In genomic region chr6:34239240-34239825, GRCh38 we compare ENCODE assay signal across 1 cellular context.
TF ChIP-seq lines count a peak whose summit lies in the region.

No MANE protein-coding gene starts in this region.

TF ChIP-seq in H1, 55 proteins besides CTCF, POLR2A, EP300 and RAD21 (continued from another document):
- TF ChIP-seq NANOG (IDR thresholded peaks at IDR 0.05; ENCODE audit: insufficient read depth, low read depth, low read length, poor library complexity, severe bottlenecking) (no peak), MAX (IDR thresholded peaks at IDR 0.05) (no peak), GABPA (IDR thresholded peaks at IDR 0.05; ENCODE audit: borderline replicate concordance, insufficient read depth, low read length) (no peak), PHF8 (conservative IDR thresholded peaks at IDR 0.05; ENCODE audit: low read depth, low read length) (no peak), CBX8 (IDR thresholded peaks at IDR 0.05; ENCODE audit: borderline replicate concordance, low read depth, low read length) (no peak), RFX5 (IDR thresholded peaks at IDR 0.05; ENCODE audit: borderline replicate concordance, low read depth, low read length) (no peak), KDM5A (IDR thresholded peaks at IDR 0.05; ENCODE audit: low read length) (no peak), SIX5 (IDR thresholded peaks at IDR 0.05; ENCODE audit: low read depth, low read length) (no peak), RXRA (IDR thresholded peaks at IDR 0.05; ENCODE audit: insufficient read depth, low read depth, low read length) (no peak), HDAC6 (IDR thresholded peaks at IDR 0.05; ENCODE audit: low read depth, low read length) (no peak)
